In genomic region chr10:22321156-22321711, GRCh38 we compare ENCODE assay signal across 1 cellular context.
TF ChIP-seq lines count a peak whose summit lies in the region.

No MANE protein-coding gene starts in this region.

TF ChIP-seq in GM23338, 12 proteins besides CTCF, POLR2A, EP300 and RAD21 (continued from another document):
- TF ChIP-seq EZH2 (IDR thresholded peaks at IDR 0.05; ENCODE audit: low read depth, unreplicated experiment) = peak; percentile 81
- no peak for TF ChIP-seq ZNF114 (CRISPR knock-in tag; IDR thresholded peaks at IDR 0.05)
TF ChIP-seq in GM23338: peak in this region for 2.
